In the genomic region with DNA sequence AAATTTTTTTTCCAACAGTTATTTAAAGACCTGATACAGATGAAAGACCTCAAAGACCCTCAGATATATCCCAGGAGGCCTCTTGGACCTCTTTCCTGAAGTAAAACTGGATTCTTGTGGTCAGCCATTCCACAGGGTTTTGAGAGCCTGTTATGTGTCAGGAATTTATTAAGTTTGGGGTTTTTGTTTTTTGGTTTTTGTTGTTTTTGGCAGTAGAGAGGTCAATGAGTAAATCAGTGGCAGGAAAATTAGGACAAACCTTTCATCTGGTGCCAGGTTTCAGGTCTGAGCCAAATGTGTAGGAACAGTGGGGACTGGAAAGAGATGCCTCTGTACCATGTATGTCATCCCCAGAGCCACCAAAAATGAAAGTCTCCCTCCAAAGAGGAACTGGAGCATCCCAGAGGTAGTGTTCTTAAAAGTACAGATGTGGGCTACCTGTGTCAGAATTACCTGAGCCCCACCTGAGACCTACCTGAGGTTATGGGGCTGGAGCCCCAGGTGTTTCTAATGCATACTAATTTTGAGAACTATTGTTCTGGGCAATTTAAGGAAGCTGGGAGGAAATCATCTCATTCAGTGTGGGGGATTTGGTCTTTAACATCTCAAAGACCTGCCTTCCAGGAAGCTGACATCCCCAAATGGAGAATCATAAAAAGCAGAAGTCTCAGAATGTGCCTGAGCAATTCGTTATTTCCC, we compare ENCODE assay signal across 11 cellular contexts.
A peak's percentile ranks its signal among the peaks of the same experiment; 100 is the strongest.
DNase-seq lines count a peak whose midpoint lies in the region; ATAC-seq lines count a peak whose summit lies in the region.
"Had no signal": no experiment of that assay in that cellular context is flagged by ENCODE, and none has a peak within 500 bp of the region (broad histone marks: within the 10 kb centered on the region; RNA-seq: fewer than 3 reads in every experiment).

No MANE protein-coding gene starts in this region.

- no peak overlapping the region for H3K4me3 ChIP-seq in skeletal muscle cell (ENCODE audit: low read depth, low read length)
- H3K4me3 ChIP-seq: prostate gland had no signal

- in situ Hi-C loops in G401 (cut with HindIII; ENCODE audit: low sequenced_read_pairs), result no loop called here

- no peak for ATAC-seq in HG02981 (IDR thresholded peaks at IDR 0.05; ENCODE audit: unreplicated experiment)

- DNase-seq in Daoy (ENCODE audit: low read depth) (peak; percentile 52), RPMI7951 (ENCODE audit: low read depth) (peak; percentile 96), fibroblast of peridontal ligament (ENCODE audit: extremely low read depth) (peak; percentile 87), skeletal muscle cell (ENCODE audit: low read depth) (peak; percentile 59), MV-4-11 (lab: John Stamatoyannopoulos, UW) (no peak), G401 (ENCODE audit: low spot score) (no peak), DMS 273 treated with DMSO at 0.1 percent for 48 hours (lab: John Stamatoyannopoulos, UW) (no peak)
- DNase-seq: activated CD4-positive, alpha-beta memory T cell treated with anti-CD3 and anti-CD28 coated beads for 36 hours; NCI-H2171 treated with DMSO at 0.1 percent for 48 hours had no signal

Comparison
In these comparisons a context has a peak if more than half of its experiments do, and no peak if none do; other contexts are left out.
1. DNase-seq: peak in Daoy (single experiment), RPMI7951 (single experiment), fibroblast of peridontal ligament (single experiment) and skeletal muscle cell (single experiment); none in MV-4-11 (single experiment), G401 (single experiment) and DMS 273 treated with DMSO at 0.1 percent for 48 hours (single experiment).